ENCODE assay signal across 24 cellular contexts in genomic region chr7:2131341-2131740, GRCh38.
DNase-seq lines count a peak whose midpoint lies in the region; ATAC-seq and TF ChIP-seq lines count a peak whose summit lies in the region.
"Had no signal": no experiment of that assay in that cellular context is flagged by ENCODE, and none has a peak within 500 bp of the region (broad histone marks: within the 10 kb centered on the region; RNA-seq: fewer than 3 reads in every experiment).

No MANE protein-coding gene starts in this region.

- H3K27ac Mint-ChIP-seq in endodermal cell (no peak overlapping the region), H9 (peak overlapping the region in 1 of 3 experiments; percentile 23; a peak in 2 of 7 replicates)
- H3K27ac Mint-ChIP-seq: HFFc6 had no signal

- H3K27me3 ChIP-seq in right cardiac atrium (ENCODE audit: control insufficient read depth, insufficient read depth) (no peaks in the 10 kb centered on the region), endodermal cell (ENCODE audit: control insufficient read depth, insufficient read depth, low read length, poor library complexity, severe bottlenecking) (no peaks in the 10 kb centered on the region), neuronal stem cell (ENCODE audit: control insufficient read depth in 3 of 3, insufficient read depth in 3 of 3, low read depth in 1 of 3, low read length in 3 of 3) (no peaks in the 10 kb centered on the region), H9 (ENCODE audit: insufficient read depth, low read length) (no peaks in the 10 kb centered on the region)

- H2BK12ac ChIP-seq in neuronal stem cell (ENCODE audit: low read length) (no peak overlapping the region), H9 (ENCODE audit: insufficient read length, low read depth, low read length) (no peak overlapping the region)

- no peak for TF ChIP-seq CTCF in endodermal cell (conservative IDR thresholded peaks at IDR 0.05)
- no peak for TF ChIP-seq CTCF in H9 (conservative IDR thresholded peaks at IDR 0.05)

- H3K56ac ChIP-seq in H9 (ENCODE audit: insufficient read length, low read depth, low read length), result no peak overlapping the region

- H2BK120ac ChIP-seq in neuronal stem cell (ENCODE audit: low read depth, low read length) (no peak overlapping the region), H9 (ENCODE audit: low read depth, low read length, poor library complexity, severe bottlenecking) (no peak overlapping the region)

- H3K4me1 ChIP-seq in right cardiac atrium (ENCODE audit: control insufficient read depth, insufficient read depth, low read length) (no peaks in the 10 kb centered on the region), endodermal cell (ENCODE audit: control insufficient read depth, insufficient read depth, low read length) (no peaks in the 10 kb centered on the region), neuronal stem cell (ENCODE audit: control insufficient read depth in 2 of 2, insufficient read depth in 1 of 2, low read depth in 1 of 2, low read length in 2 of 2) (peaks cover 6 to 8% of the 10 kb centered on the region in 2 donors), H9 (ENCODE audit: insufficient read depth, low read length) (no peaks in the 10 kb centered on the region)

- no peaks in the 10 kb centered on the region for H3K9me3 Mint-ChIP-seq in endodermal cell
- H3K9me3 Mint-ChIP-seq in H9, result no peaks in the 10 kb centered on the region
- H3K9me3 Mint-ChIP-seq: HFFc6 had no signal

- intact Hi-C loops in right cardiac atrium (cut with DNase I) (no loop called here), Right ventricle myocardium superior (cut with DNase I) (no loop called here)

- no peaks in the 10 kb centered on the region for H3K23me2 ChIP-seq in H9 (ENCODE audit: insufficient read length, low read depth, low read length, poor library complexity, severe bottlenecking)

- H3K4me1 Mint-ChIP-seq in endodermal cell, result no peaks in the 10 kb centered on the region
- H3K4me1 Mint-ChIP-seq in H9, result no peaks in the 10 kb centered on the region; a peak in 1 of 4 replicates

- H3K36me3 Mint-ChIP-seq in endodermal cell (ENCODE audit: low read depth) (peaks cover 36% of the 10 kb centered on the region), H9 (ENCODE audit: insufficient read depth in 1 of 3, low read depth in 3 of 3) (peaks cover 22 to 34% (median 26%) of the 10 kb centered on the region in 3 experiments)

- peak overlapping the region; percentile 7 for H3K18ac ChIP-seq in neuronal stem cell (ENCODE audit: low read length)
- H3K18ac ChIP-seq in H9 (ENCODE audit: insufficient read length, low read depth, low read length), result no peak overlapping the region

- H3K4me2 ChIP-seq in neuronal stem cell (ENCODE audit: insufficient read depth, low read length, poor library complexity, severe bottlenecking) (no peak overlapping the region), H9 (ENCODE audit: insufficient read depth, insufficient read length, low read length) (no peak overlapping the region)

- H4K8ac ChIP-seq in neuronal stem cell (ENCODE audit: low read depth, low read length) (no peak overlapping the region), H9 (replicated peaks; ENCODE audit: insufficient read length, low read depth, low read length) (no peak overlapping the region)

- H3K4me3 Mint-ChIP-seq in endodermal cell, result no peak overlapping the region
- H3K4me3 Mint-ChIP-seq in H9, result no peak overlapping the region
- H3K4me3 Mint-ChIP-seq: HFFc6 had no signal

- H3K23ac ChIP-seq in neuronal stem cell (ENCODE audit: low read depth, low read length, poor library complexity), result no peak overlapping the region
- no peak overlapping the region for H3K23ac ChIP-seq in H9 (ENCODE audit: insufficient read length, low read depth, low read length)

- no peaks in the 10 kb centered on the region for H3K27me3 Mint-ChIP-seq in endodermal cell (ENCODE audit: insufficient read depth)
- H3K27me3 Mint-ChIP-seq in H9 (ENCODE audit: low read depth), result no peaks in the 10 kb centered on the region

- H3K4ac ChIP-seq in neuronal stem cell (ENCODE audit: low read length) (no peak overlapping the region), H9 (ENCODE audit: low read depth, low read length) (no peak overlapping the region)

- H2AK5ac ChIP-seq in neuronal stem cell (ENCODE audit: low read depth, low read length) (no peak overlapping the region), H9 (ENCODE audit: insufficient read length, low read length) (no peak overlapping the region)

- WGBS in right cardiac atrium, result 79% methylated on average over 8 of the region's 8 CpGs
- 94 to 100% methylated on average over 5 to 8 of the region's 8 CpGs for WGBS in endodermal cell (ENCODE audit: insufficient coverage in 1 of 2, insufficient read length in 1 of 2), 2 experiments
- WGBS in neuronal stem cell (ENCODE audit: extremely low coverage in 2 of 2, insufficient read length in 2 of 2, insufficient replicate concordance in 1 of 2), 2 donors, result no CpG with 5 or more reads among the region's 8 CpGs
- WGBS in H9 (ENCODE audit: extremely low coverage, insufficient read length, low lambda C conversion rate), result no CpG with 5 or more reads among the region's 8 CpGs

- no peaks in the 10 kb centered on the region for H4K20me1 ChIP-seq in H9 (ENCODE audit: control insufficient read depth, insufficient read depth, insufficient read length)

- no peak overlapping the region for H4K5ac ChIP-seq in H9 (ENCODE audit: insufficient read length, low read depth, low read length)

- H3K36me3 ChIP-seq in endodermal cell (ENCODE audit: control insufficient read depth, insufficient read depth, low read length), result peaks cover 30% of the 10 kb centered on the region
- peaks cover 10 to 21% of the 10 kb centered on the region in 2 donors for H3K36me3 ChIP-seq in neuronal stem cell (replicated peaks in 1 of 2; ENCODE audit: control insufficient read depth in 2 of 2, insufficient read depth in 2 of 2, low read length in 2 of 2)

- H2BK5ac ChIP-seq in neuronal stem cell (ENCODE audit: low read length) (no peak overlapping the region), H9 (ENCODE audit: insufficient read length, low read length) (no peak overlapping the region)

- no peaks in the 10 kb centered on the region for H3K79me1 ChIP-seq in neuronal stem cell (ENCODE audit: low read depth, low read length)
- no peaks in the 10 kb centered on the region for H3K79me1 ChIP-seq in H9 (ENCODE audit: insufficient read depth, low read depth, low read length, poor library complexity, severe bottlenecking)

- H3K9ac ChIP-seq in endodermal cell (ENCODE audit: extremely low read depth, low read length, poor library complexity, severe bottlenecking), result no peak overlapping the region
- H3K9ac ChIP-seq in neuronal stem cell (ENCODE audit: low read depth, low read length, poor library complexity), result no peak overlapping the region
- H3K9ac ChIP-seq in H9 (ENCODE audit: extremely low read depth, insufficient read length, low read length), result no peak overlapping the region

- H3K27ac ChIP-seq in right cardiac atrium (ENCODE audit: low read length) (no peak overlapping the region), endodermal cell (ENCODE audit: low read depth, low read length) (peak overlapping the region; percentile 8), neuronal stem cell (replicated peaks; ENCODE audit: low read length) (no peak overlapping the region), H9 (ENCODE audit: insufficient read length, low read depth, low read length) (no peak overlapping the region)
- H3K27ac ChIP-seq: 22Rv1, HL-60, RWPE1 had no signal

- H3K14ac ChIP-seq in neuronal stem cell (ENCODE audit: low read length) (no peak overlapping the region), H9 (ENCODE audit: insufficient read depth, low read length) (no peak overlapping the region)

- H4K91ac ChIP-seq in neuronal stem cell (ENCODE audit: low read depth, low read length, poor library complexity) (no peak overlapping the region), H9 (ENCODE audit: insufficient read length, low read depth, low read length) (no peak overlapping the region)

- no peak overlapping the region for H3K4me3 ChIP-seq in right cardiac atrium (ENCODE audit: low read length)
- H3K4me3 ChIP-seq in endodermal cell (ENCODE audit: low read length), result no peak overlapping the region
- no peak overlapping the region for H3K4me3 ChIP-seq in neuronal stem cell (ENCODE audit: low read length in 2 of 2)

- ATAC-seq in right cardiac atrium, result no peak
- no peak for ATAC-seq in Right ventricle myocardium superior (ENCODE audit: poor library complexity)
- ATAC-seq: SK-N-SH treated with all-trans-retinoic acid at 6 μM for 48 hours had no signal

- H2BK15ac ChIP-seq in neuronal stem cell (ENCODE audit: low read length) (no peak overlapping the region), H9 (ENCODE audit: low read depth, low read length) (no peak overlapping the region)

- no peaks in the 10 kb centered on the region for H3K79me2 ChIP-seq in H9 (ENCODE audit: insufficient read depth, low read length)

- DNase-seq in right cardiac atrium (peak in 2 of 3 donors; percentile 12 to 17), Right ventricle myocardium superior (no peak), endodermal cell (no peak), neuronal stem cell (ENCODE audit: low spot score) (no peak), H9 (no peak), GOT3 (lab: John Stamatoyannopoulos, UW) (no peak), NCI-H1048 (lab: John Stamatoyannopoulos, UW) (no peak), C1 segment of cervical spinal cord (lab: John Stamatoyannopoulos, UW) (no peak)
- DNase-seq: DMS53, H7, HFFc6, KBM-7, MM.1S, NCI-H1092, NCI-H1436 treated with DMSO at 0.1 percent for 48 hours, NCI-H1930, NCI-H2227 treated with DMSO at 0.1 percent for 48 hours, NCI-H510A, NCI-H748 treated with DMSO at 0.1 percent for 48 hours, SIG-M5 had no signal

- H2AFZ ChIP-seq in neuronal stem cell (ENCODE audit: low read length) (no peak overlapping the region), H9 (ENCODE audit: low read length) (no peak overlapping the region)

- no peak overlapping the region for H3T11ph ChIP-seq in H9 (ENCODE audit: low read length)

- no peak overlapping the region for H2BK20ac ChIP-seq in H9 (ENCODE audit: low read depth, low read length, poor library complexity, severe bottlenecking)

- H3K9me3 ChIP-seq in right cardiac atrium (ENCODE audit: control insufficient read depth, low read length) (no peaks in the 10 kb centered on the region), endodermal cell (ENCODE audit: control insufficient read depth, low read length) (no peaks in the 10 kb centered on the region), neuronal stem cell (replicated peaks in 1 of 2; ENCODE audit: control insufficient read depth in 2 of 2, insufficient read depth in 1 of 2, low read depth in 1 of 2, low read length in 2 of 2) (peaks cover 2 to 3% of the 10 kb centered on the region in 2 donors), H9 (ENCODE audit: control insufficient read depth, low read depth, low read length) (no peaks in the 10 kb centered on the region)

Comparison
In these comparisons a context has a peak if more than half of its experiments do, and no peak if none do; other contexts are left out.
1. DNase-seq: peak in right cardiac atrium (2 of 3); none in Right ventricle myocardium superior (single experiment), endodermal cell (single experiment), neuronal stem cell (single experiment), H9 (single experiment), GOT3 (single experiment), NCI-H1048 (single experiment) and C1 segment of cervical spinal cord (0 of 14).